ENCODE assay signal across 31 cellular contexts in genomic region chr2:119461811-119462210, GRCh38. TPM values are rescaled to one million over a fixed set of nuclear protein-coding genes. Genes with fewer than 3 reads are reported as not detected.
"Had no signal": no experiment of that assay in that cellular context is flagged by ENCODE, and none has a peak within 500 bp of the region (broad histone marks: within the 10 kb centered on the region; RNA-seq: fewer than 3 reads in every experiment).

No MANE protein-coding gene starts in this region.

- H3K4me3 ChIP-seq: colonic mucosa, esophagus squamous epithelium, gastrocnemius medialis, heart right ventricle, left lung, lung had no signal

- FAIRE-seq: endometrium, islet of Langerhans, keratinocyte had no signal

- ATAC-seq: effector memory CD8-positive, alpha-beta T cell; esophagus mucosa; gastrocnemius medialis; heart right ventricle; left cardiac atrium; left lung; left ventricle myocardium superior had no signal

- H3K4me1 ChIP-seq: colonic mucosa, esophagus squamous epithelium, heart right ventricle had no signal

- H3K4me1 Mint-ChIP-seq: endodermal cell, memory B cell had no signal

- H3K36me3 Mint-ChIP-seq: memory B cell had no signal

- H3K27me3 ChIP-seq: colonic mucosa, esophagus squamous epithelium, gastrocnemius medialis, heart right ventricle, left lung had no signal

- H3K36me3 ChIP-seq: colonic mucosa, esophagus squamous epithelium, gastrocnemius medialis, heart right ventricle, left lung had no signal

- H3K27ac ChIP-seq: colonic mucosa, epithelial cell of prostate, esophagus squamous epithelium, gastrocnemius medialis, heart right ventricle, left lung had no signal

- H3K9me3 Mint-ChIP-seq: dendritic cell treated with granulocyte-macrophage colony-stimulating factor and Interleukin-4, amounts not matched to agents 40 ng/mL and 50 ng/mL, for 4 days; effector memory CD8-positive, alpha-beta T cell; endodermal cell; memory B cell had no signal

- H3K4me3 Mint-ChIP-seq: dendritic cell treated with granulocyte-macrophage colony-stimulating factor and Interleukin-4, amounts not matched to agents 40 ng/mL and 50 ng/mL, for 4 days; effector memory CD8-positive, alpha-beta T cell; endodermal cell; memory B cell had no signal

- H3K9me3 ChIP-seq: colonic mucosa, esophagus squamous epithelium, gastrocnemius medialis, heart right ventricle, left lung had no signal

- DNase-seq: cerebellar nuclear complex; colonic mucosa; cortex of kidney; effector CD8-positive, alpha-beta T cell; effector memory CD8-positive, alpha-beta T cell; endodermal cell; erythroblast; esophagus squamous epithelium; foreskin fibroblast; foreskin melanocyte; gastrocnemius medialis; glutamatergic neuron; head of caudate nucleus; heart right ventricle; hippocampal formation; left cardiac atrium; left lung; left ventricle myocardium superior; mammary epithelial cell; mesendoderm; midbrain had no signal

- H3K27ac Mint-ChIP-seq: dendritic cell treated with granulocyte-macrophage colony-stimulating factor and Interleukin-4, amounts not matched to agents 40 ng/mL and 50 ng/mL, for 4 days; effector memory CD8-positive, alpha-beta T cell; endodermal cell; memory B cell had no signal

RNA-seq across cellular contexts. Expression of gene TMEM37, which starts 30.2 kb away (rescaled TPM):
- total RNA-seq: kidney epithelial cell, mammary epithelial cell, mononuclear cell had no signal
